Comparison of ENCODE assay signal across 1 cellular context in genomic region chr3:53071882-53072431, GRCh38.
TF ChIP-seq lines count a peak whose summit lies in the region.

No MANE protein-coding gene starts in this region.

TF ChIP-seq in HepG2, 621 proteins besides CTCF, POLR2A, EP300 and RAD21:
- 0 out of 2 replicates have a peak, but pooled peaks have one; percentile 34 for TF ChIP-seq MAFG (CRISPR knock-in tag; IDR thresholded peaks at IDR 0.05)
- TF ChIP-seq, protein P1, sequence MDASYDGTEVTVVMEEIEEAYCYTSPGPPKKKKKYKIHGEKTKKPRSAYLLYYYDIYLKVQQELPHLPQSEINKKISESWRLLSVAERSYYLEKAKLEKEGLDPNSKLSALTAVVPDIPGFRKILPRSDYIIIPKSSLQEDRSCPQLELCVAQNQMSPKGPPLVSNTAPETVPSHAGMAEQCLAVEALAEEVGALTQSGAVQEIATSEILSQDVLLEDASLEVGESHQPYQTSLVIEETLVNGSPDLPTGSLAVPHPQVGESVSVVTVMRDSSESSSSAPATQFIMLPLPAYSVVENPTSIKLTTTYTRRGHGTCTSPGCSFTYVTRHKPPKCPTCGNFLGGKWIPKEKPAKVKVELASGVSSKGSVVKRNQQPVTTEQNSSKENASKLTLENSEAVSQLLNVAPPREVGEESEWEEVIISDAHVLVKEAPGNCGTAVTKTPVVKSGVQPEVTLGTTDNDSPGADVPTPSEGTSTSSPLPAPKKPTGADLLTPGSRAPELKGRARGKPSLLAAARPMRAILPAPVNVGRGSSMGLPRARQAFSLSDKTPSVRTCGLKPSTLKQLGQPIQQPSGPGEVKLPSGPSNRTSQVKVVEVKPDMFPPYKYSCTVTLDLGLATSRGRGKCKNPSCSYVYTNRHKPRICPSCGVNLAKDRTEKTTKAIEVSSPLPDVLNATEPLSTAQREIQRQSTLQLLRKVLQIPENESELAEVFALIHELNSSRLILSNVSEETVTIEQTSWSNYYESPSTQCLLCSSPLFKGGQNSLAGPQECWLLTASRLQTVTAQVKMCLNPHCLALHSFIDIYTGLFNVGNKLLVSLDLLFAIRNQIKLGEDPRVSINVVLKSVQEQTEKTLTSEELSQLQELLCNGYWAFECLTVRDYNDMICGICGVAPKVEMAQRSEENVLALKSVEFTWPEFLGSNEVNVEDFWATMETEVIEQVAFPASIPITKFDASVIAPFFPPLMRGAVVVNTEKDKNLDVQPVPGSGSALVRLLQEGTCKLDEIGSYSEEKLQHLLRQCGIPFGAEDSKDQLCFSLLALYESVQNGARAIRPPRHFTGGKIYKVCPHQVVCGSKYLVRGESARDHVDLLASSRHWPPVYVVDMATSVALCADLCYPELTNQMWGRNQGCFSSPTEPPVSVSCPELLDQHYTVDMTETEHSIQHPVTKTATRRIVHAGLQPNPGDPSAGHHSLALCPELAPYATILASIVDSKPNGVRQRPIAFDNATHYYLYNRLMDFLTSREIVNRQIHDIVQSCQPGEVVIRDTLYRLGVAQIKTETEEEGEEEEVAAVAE (CRISPR knock-in tag; IDR thresholded peaks at IDR 0.05; ENCODE audit: borderline replicate concordance) = no peak
- TF ChIP-seq, protein P2, sequence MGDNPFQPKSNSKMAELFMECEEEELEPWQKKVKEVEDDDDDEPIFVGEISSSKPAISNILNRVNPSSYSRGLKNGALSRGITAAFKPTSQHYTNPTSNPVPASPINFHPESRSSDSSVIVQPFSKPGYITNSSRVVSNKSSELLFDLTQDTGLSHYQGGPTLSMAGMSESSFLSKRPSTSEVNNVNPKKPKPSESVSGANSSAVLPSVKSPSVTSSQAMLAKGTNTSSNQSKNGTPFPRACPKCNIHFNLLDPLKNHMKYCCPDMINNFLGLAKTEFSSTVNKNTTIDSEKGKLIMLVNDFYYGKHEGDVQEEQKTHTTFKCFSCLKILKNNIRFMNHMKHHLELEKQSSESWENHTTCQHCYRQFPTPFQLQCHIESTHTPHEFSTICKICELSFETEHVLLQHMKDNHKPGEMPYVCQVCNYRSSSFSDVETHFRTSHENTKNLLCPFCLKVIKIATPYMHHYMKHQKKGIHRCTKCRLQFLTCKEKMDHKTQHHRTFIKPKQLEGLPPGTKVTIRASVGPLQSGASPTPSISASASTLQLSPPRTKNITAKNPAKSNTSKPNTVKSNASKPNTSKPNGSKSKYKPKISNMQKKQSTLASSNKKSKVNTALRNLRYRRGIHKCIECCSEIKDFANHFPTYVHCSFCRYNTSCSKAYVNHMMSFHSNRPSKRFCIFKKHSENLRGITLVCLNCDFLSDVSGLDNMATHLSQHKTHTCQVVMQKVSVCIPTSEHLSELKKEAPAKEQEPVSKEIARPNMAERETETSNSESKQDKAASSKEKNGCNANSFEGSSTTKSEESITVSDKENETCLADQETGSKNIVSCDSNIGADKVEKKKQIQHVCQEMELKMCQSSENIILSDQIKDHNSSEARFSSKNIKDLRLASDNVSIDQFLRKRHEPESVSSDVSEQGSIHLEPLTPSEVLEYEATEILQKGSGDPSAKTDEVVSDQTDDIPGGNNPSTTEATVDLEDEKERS (CRISPR knock-in tag; IDR thresholded peaks at IDR 0.05) = no peak
- TF ChIP-seq ZNF501 (CRISPR knock-in tag; IDR thresholded peaks at IDR 0.05) = 0 out of 2 replicates have a peak, but pooled peaks have one; percentile 54
- peak; percentile 0; the same call in 1 of the 2 replicates for TF ChIP-seq FOXC1 (CRISPR knock-in tag; IDR thresholded peaks at IDR 0.05; ENCODE audit: borderline replicate concordance)
- TF ChIP-seq ZNF20 (CRISPR knock-in tag; IDR thresholded peaks at IDR 0.05) = no peak
- TF ChIP-seq, protein P3, sequence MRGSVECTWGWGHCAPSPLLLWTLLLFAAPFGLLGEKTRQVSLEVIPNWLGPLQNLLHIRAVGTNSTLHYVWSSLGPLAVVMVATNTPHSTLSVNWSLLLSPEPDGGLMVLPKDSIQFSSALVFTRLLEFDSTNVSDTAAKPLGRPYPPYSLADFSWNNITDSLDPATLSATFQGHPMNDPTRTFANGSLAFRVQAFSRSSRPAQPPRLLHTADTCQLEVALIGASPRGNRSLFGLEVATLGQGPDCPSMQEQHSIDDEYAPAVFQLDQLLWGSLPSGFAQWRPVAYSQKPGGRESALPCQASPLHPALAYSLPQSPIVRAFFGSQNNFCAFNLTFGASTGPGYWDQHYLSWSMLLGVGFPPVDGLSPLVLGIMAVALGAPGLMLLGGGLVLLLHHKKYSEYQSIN (CRISPR knock-in tag; IDR thresholded peaks at IDR 0.05; ENCODE audit: borderline replicate concordance) = no peak
- TF ChIP-seq DPF2 (CRISPR knock-in tag; IDR thresholded peaks at IDR 0.05; ENCODE audit: borderline replicate concordance, low read depth) = no peak
- peak; percentile 16; the same call in 1 of the 2 replicates for TF ChIP-seq HDAC1 (CRISPR knock-in tag; IDR thresholded peaks at IDR 0.05)
- no peak for TF ChIP-seq NR2F6 (IDR thresholded peaks at IDR 0.05)
- TF ChIP-seq NR2F6 (CRISPR knock-in tag; IDR thresholded peaks at IDR 0.05) = peak; percentile 20; the same call in 1 of the 2 replicates
- TF ChIP-seq ZNF674 (CRISPR knock-in tag; IDR thresholded peaks at IDR 0.05; ENCODE audit: low read depth) = no peak
- TF ChIP-seq TFDP1 (CRISPR knock-in tag; IDR thresholded peaks at IDR 0.05; ENCODE audit: borderline replicate concordance) = peak; percentile 34; the same call in 1 of the 2 replicates
- TF ChIP-seq HNF1B (CRISPR knock-in tag; IDR thresholded peaks at IDR 0.05) = peak; percentile 50; the same call in 1 of the 2 replicates
- no peak for TF ChIP-seq ZNF350 (CRISPR knock-in tag; IDR thresholded peaks at IDR 0.05; ENCODE audit: borderline replicate concordance, low read depth)
- TF ChIP-seq ZNF878 (CRISPR knock-in tag; IDR thresholded peaks at IDR 0.05) = 0 out of 2 replicates have a peak, but pooled peaks have one; percentile 24
- TF ChIP-seq NCOA1 (CRISPR knock-in tag; IDR thresholded peaks at IDR 0.05) = no peak
- TF ChIP-seq, protein P4, sequence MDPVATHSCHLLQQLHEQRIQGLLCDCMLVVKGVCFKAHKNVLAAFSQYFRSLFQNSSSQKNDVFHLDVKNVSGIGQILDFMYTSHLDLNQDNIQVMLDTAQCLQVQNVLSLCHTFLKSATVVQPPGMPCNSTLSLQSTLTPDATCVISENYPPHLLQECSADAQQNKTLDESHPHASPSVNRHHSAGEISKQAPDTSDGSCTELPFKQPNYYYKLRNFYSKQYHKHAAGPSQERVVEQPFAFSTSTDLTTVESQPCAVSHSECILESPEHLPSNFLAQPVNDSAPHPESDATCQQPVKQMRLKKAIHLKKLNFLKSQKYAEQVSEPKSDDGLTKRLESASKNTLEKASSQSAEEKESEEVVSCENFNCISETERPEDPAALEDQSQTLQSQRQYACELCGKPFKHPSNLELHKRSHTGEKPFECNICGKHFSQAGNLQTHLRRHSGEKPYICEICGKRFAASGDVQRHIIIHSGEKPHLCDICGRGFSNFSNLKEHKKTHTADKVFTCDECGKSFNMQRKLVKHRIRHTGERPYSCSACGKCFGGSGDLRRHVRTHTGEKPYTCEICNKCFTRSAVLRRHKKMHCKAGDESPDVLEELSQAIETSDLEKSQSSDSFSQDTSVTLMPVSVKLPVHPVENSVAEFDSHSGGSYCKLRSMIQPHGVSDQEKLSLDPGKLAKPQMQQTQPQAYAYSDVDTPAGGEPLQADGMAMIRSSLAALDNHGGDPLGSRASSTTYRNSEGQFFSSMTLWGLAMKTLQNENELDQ (CRISPR knock-in tag; IDR thresholded peaks at IDR 0.05; ENCODE audit: borderline replicate concordance) = no peak
- TF ChIP-seq REPIN1 (CRISPR knock-in tag; IDR thresholded peaks at IDR 0.05; ENCODE audit: borderline replicate concordance, low read depth) = 0 out of 2 replicates have a peak, but pooled peaks have one; percentile 5
- TF ChIP-seq, protein P5, sequence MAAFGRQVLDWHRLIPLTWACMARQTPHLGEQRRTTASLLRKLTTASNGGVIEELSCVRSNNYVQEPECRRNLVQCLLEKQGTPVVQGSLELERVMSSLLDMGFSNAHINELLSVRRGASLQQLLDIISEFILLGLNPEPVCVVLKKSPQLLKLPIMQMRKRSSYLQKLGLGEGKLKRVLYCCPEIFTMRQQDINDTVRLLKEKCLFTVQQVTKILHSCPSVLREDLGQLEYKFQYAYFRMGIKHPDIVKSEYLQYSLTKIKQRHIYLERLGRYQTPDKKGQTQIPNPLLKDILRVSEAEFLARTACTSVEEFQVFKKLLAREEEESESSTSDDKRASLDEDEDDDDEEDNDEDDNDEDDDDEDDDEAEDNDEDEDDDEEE (CRISPR knock-in tag; IDR thresholded peaks at IDR 0.05) = 0 out of 2 replicates have a peak, but pooled peaks have one; percentile 39
- TF ChIP-seq ZMYM4 (CRISPR knock-in tag; IDR thresholded peaks at IDR 0.05) = 0 out of 2 replicates have a peak, but pooled peaks have one; percentile 14
- TF ChIP-seq, protein P6, sequence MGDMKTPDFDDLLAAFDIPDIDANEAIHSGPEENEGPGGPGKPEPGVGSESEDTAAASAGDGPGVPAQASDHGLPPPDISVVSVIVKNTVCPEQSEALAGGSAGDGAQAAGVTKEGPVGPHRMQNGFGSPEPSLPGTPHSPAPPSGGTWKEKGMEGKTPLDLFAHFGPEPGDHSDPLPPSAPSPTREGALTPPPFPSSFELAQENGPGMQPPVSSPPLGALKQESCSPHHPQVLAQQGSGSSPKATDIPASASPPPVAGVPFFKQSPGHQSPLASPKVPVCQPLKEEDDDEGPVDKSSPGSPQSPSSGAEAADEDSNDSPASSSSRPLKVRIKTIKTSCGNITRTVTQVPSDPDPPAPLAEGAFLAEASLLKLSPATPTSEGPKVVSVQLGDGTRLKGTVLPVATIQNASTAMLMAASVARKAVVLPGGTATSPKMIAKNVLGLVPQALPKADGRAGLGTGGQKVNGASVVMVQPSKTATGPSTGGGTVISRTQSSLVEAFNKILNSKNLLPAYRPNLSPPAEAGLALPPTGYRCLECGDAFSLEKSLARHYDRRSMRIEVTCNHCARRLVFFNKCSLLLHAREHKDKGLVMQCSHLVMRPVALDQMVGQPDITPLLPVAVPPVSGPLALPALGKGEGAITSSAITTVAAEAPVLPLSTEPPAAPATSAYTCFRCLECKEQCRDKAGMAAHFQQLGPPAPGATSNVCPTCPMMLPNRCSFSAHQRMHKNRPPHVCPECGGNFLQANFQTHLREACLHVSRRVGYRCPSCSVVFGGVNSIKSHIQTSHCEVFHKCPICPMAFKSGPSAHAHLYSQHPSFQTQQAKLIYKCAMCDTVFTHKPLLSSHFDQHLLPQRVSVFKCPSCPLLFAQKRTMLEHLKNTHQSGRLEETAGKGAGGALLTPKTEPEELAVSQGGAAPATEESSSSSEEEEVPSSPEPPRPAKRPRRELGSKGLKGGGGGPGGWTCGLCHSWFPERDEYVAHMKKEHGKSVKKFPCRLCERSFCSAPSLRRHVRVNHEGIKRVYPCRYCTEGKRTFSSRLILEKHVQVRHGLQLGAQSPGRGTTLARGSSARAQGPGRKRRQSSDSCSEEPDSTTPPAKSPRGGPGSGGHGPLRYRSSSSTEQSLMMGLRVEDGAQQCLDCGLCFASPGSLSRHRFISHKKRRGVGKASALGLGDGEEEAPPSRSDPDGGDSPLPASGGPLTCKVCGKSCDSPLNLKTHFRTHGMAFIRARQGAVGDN (CRISPR knock-in tag; IDR thresholded peaks at IDR 0.05) = peak; percentile 59
- peak; percentile 65 for TF ChIP-seq MAX (IDR thresholded peaks at IDR 0.05)
- TF ChIP-seq TSC22D2 (CRISPR knock-in tag; IDR thresholded peaks at IDR 0.05; ENCODE audit: borderline replicate concordance) = no peak
- no peak for TF ChIP-seq ARNT (IDR thresholded peaks at IDR 0.05)
- TF ChIP-seq ZMYM2 (CRISPR knock-in tag; IDR thresholded peaks at IDR 0.05) = 0 out of 2 replicates have a peak, but pooled peaks have one; percentile 1
- peak; percentile 28; the same call in 1 of the 2 replicates for TF ChIP-seq ZNF274 (CRISPR knock-in tag; IDR thresholded peaks at IDR 0.05)
